Comparison of ENCODE assay signal across 17 cellular contexts in genomic region chr4:67465032-67465762, GRCh38.
A peak's percentile ranks its signal among the peaks of the same experiment; 100 is the strongest.
DNase-seq lines count a peak whose midpoint lies in the region; ATAC-seq and TF ChIP-seq lines count a peak whose summit lies in the region.
"Had no signal": no experiment of that assay in that cellular context is flagged by ENCODE, and none has a peak within 500 bp of the region (broad histone marks: within the 10 kb centered on the region; RNA-seq: fewer than 3 reads in every experiment).

No MANE protein-coding gene starts in this region.

- no peak for ATAC-seq in activated CD8-positive, alpha-beta T cell treated with anti-CD3 and anti-CD28 coated beads for 36 hours
- ATAC-seq: activated CD8-positive, alpha-beta T cell treated with anti-CD3 and anti-CD28 coated beads, Interleukin-2, amount 10 ng/mL, durations not matched to agents 7 days and 5 days; gastroesophageal sphincter had no signal

- no peaks in the 10 kb centered on the region for H3K9me3 Mint-ChIP-seq in activated CD8-positive, alpha-beta T cell treated with anti-CD3 and anti-CD28 coated beads for 36 hours
- H3K9me3 Mint-ChIP-seq: neural progenitor cell had no signal

- DNase-seq in G401 (ENCODE audit: low spot score): peak; percentile 53
- peak; percentile 1 for DNase-seq in MG63
- peak; percentile 3 to 4 for DNase-seq in foreskin fibroblast
- DNase-seq in pons (ENCODE audit: low spot score): peak; percentile 14
- DNase-seq in activated CD4-positive, alpha-beta T cell treated with anti-CD3 and anti-CD28 coated beads for 48 hours: no peak
- no peak for DNase-seq in NCI-H2196 (lab: John Stamatoyannopoulos, UW; ENCODE audit: unreplicated experiment)
- DNase-seq in activated CD8-positive, alpha-beta T cell treated with anti-CD3 and anti-CD28 coated beads for 36 hours: no peak
- no peak for DNase-seq in GM10266 (ENCODE audit: extremely low spot score)
- DNase-seq: activated CD8-positive, alpha-beta T cell treated with anti-CD3 and anti-CD28 coated beads, Interleukin-2, amount 10 ng/mL, durations not matched to agents 7 days and 5 days; DMS53; NCI-H82; sigmoid colon; stimulated activated CD4-positive, alpha-beta T cell treated with anti-CD3 and anti-CD28 coated beads, Interleukin-2, amount 100 ng/mL, for 48 hours; SW 1271 had no signal

- no peak overlapping the region for H3K4me3 ChIP-seq in MG63
- H3K4me3 ChIP-seq in foreskin fibroblast (ENCODE audit: low read depth in 1 of 2, low read length in 2 of 2): no peak overlapping the region
- H3K4me3 ChIP-seq: gastroesophageal sphincter, neural progenitor cell, sigmoid colon, suprapubic skin had no signal

- in situ Hi-C loops in G401 (cut with HindIII; ENCODE audit: low sequenced_read_pairs): no loop called here

- H3K4me3 Mint-ChIP-seq in activated CD8-positive, alpha-beta T cell treated with anti-CD3 and anti-CD28 coated beads for 36 hours: no peak overlapping the region
- H3K4me3 Mint-ChIP-seq: activated CD8-positive, alpha-beta T cell treated with anti-CD3 and anti-CD28 coated beads, Interleukin-2, amount 10 ng/mL, durations not matched to agents 7 days and 5 days; neural progenitor cell had no signal

- no peaks in the 10 kb centered on the region for H3K27me3 Mint-ChIP-seq in activated CD8-positive, alpha-beta T cell treated with anti-CD3 and anti-CD28 coated beads for 36 hours

- no peaks in the 10 kb centered on the region for H3K9me3 ChIP-seq in MG63
- H3K9me3 ChIP-seq: gastroesophageal sphincter, sigmoid colon, suprapubic skin had no signal

- POLR2A ChIA-PET in activated CD8-positive, alpha-beta T cell treated with anti-CD3 and anti-CD28 coated beads for 36 hours (lab: Charles Lee): interaction anchor here (1.0 to 1.1 kb wide), 2 partner anchors 9 to 246 kb away, joined by 3 read pairs; no protein-coding TSS in a partner anchor

- intact Hi-C loops in activated CD8-positive, alpha-beta T cell treated with anti-CD3 and anti-CD28 coated beads for 36 hours (cut with micrococcal nuclease): no loop called here

- H3K36me3 ChIP-seq in MG63: no peaks in the 10 kb centered on the region
- H3K36me3 ChIP-seq: neural progenitor cell had no signal

- CTCF ChIA-PET in activated CD8-positive, alpha-beta T cell treated with anti-CD3 and anti-CD28 coated beads for 36 hours (lab: Charles Lee): no interaction called here

- H3K4me1 Mint-ChIP-seq in activated CD8-positive, alpha-beta T cell treated with anti-CD3 and anti-CD28 coated beads for 36 hours (ENCODE audit: low read depth): no peaks in the 10 kb centered on the region
- H3K4me1 Mint-ChIP-seq: neural progenitor cell had no signal

- no peaks in the 10 kb centered on the region for H3K27me3 ChIP-seq in MG63
- H3K27me3 ChIP-seq: gastroesophageal sphincter, neural progenitor cell, sigmoid colon, suprapubic skin had no signal

- H3K36me3 Mint-ChIP-seq in activated CD8-positive, alpha-beta T cell treated with anti-CD3 and anti-CD28 coated beads for 36 hours (ENCODE audit: low read depth): peaks cover 13% of the 10 kb centered on the region

- TF ChIP-seq CTCF in foreskin fibroblast (IDR thresholded peaks at IDR 0.05; ENCODE audit: low read depth, low read length): no peak
- TF ChIP-seq CTCF in activated CD8-positive, alpha-beta T cell treated with anti-CD3 and anti-CD28 coated beads for 36 hours (IDR thresholded peaks at IDR 0.05): no peak
- TF ChIP-seq CTCF in GM10266 (IDR thresholded peaks at IDR 0.05; ENCODE audit: control insufficient read depth, insufficient read depth, low read depth, missing control alignments): no peak

- H3K27ac Mint-ChIP-seq in activated CD8-positive, alpha-beta T cell treated with anti-CD3 and anti-CD28 coated beads for 36 hours: no peak overlapping the region
- H3K27ac Mint-ChIP-seq: activated CD8-positive, alpha-beta T cell treated with anti-CD3 and anti-CD28 coated beads, Interleukin-2, amount 10 ng/mL, durations not matched to agents 7 days and 5 days; neural progenitor cell had no signal

Comparison
In these comparisons a context has a peak if more than half of its experiments do, and no peak if none do; other contexts are left out.
1. DNase-seq: peak in G401 (single experiment), MG63 (single experiment), foreskin fibroblast (2 of 2) and pons (single experiment); none in activated CD4-positive, alpha-beta T cell treated with anti-CD3 and anti-CD28 coated beads for 48 hours (single experiment), NCI-H2196 (single experiment), activated CD8-positive, alpha-beta T cell treated with anti-CD3 and anti-CD28 coated beads for 36 hours (single experiment) and GM10266 (single experiment).